ENCODE assay signal across 19 cellular contexts in genomic region chr7:24127930-24128329, GRCh38.
DNase-seq lines count a peak whose midpoint lies in the region; ATAC-seq, FAIRE-seq and TF ChIP-seq lines count a peak whose summit lies in the region.
"Had no signal": no experiment of that assay in that cellular context is flagged by ENCODE, and none has a peak within 500 bp of the region (broad histone marks: within the 10 kb centered on the region; RNA-seq: fewer than 3 reads in every experiment).

No MANE protein-coding gene starts in this region.

- TF ChIP-seq CTCF in 22Rv1 (IDR thresholded peaks at IDR 0.05) (no peak), VCaP (conservative IDR thresholded peaks at IDR 0.05) (no peak)

- no peak for ATAC-seq in GM21717 (IDR thresholded peaks at IDR 0.05; ENCODE audit: unreplicated experiment)
- ATAC-seq: CD8-positive, alpha-beta T cell had no signal

- FAIRE-seq in GM19239 (lab: Jason Lieb, UNC), result peak; percentile 18
- FAIRE-seq: A204.1, D721Med, G401.6, GM12891 had no signal

- DNase-seq in GM19239 (ENCODE audit: insufficient read length, low spot score) (no peak), NCI-H69 (lab: John Stamatoyannopoulos, UW) (no peak), NCI-H82 (lab: John Stamatoyannopoulos, UW) (no peak)
- DNase-seq: 8988T; AML-193; Caco-2; Calu3; CD4-positive, alpha-beta T cell; CD8-positive, alpha-beta T cell; DMS79 treated with DMSO at 0.1 percent for 48 hours; GF-D8 had no signal

- H3K27ac ChIP-seq in 22Rv1, result peak overlapping the region; percentile 26; the same call in 1 of the 2 replicates
- peak overlapping the region; percentile 96 for H3K27ac ChIP-seq in VCaP
- H3K27ac ChIP-seq: BLaER1 treated with 17β-estradiol and CSF1 and Interleukin-3, amounts not matched to agents 10 nM and 100 nM had no signal
